Comparison of ENCODE assay signal across 13 cellular contexts in the genomic region with DNA sequence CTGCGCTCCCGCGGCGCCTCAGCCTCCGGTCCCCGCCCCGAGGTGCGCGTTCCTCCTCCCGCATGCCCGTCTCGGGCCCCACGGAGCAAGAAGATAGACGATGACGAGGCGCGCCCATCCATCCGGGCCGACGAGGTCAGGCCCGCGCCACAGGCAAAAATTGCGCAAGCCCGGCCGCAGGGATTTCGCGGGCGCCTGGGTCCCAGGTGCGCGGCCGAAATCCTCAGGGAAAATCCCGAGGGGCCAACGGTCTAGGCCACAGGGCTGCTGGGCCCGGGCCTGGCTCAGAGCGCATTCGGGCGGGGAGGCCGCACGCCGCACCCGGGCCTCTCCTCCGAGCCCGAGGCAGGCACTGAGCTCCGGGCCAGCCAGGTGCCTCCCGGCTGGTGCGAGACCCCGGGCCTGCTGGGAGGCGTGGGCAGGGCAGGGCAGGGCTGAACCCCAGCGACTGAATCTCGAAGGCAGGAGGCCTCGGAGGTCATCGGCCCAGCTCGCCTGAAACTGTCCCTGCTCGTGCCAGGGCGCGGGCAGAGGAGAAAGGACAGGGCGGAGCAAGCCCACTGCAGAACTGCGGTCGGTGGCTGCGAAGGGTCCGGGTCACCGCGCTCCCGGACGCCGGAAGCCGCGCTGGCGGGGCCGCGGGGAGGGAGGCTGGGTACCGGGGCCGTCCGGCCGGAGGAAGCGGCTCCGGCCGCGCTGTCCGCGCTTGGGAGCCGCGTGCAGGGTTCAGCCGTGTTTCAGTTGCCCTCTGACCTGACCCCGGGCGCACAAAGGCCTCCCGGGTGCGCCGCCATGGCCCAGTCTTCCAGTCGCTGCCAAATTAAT.
A peak's percentile ranks its signal among the peaks of the same experiment; 100 is the strongest.
DNase-seq lines count a peak whose midpoint lies in the region; ATAC-seq, FAIRE-seq and TF ChIP-seq lines count a peak whose summit lies in the region.
"Had no signal": no experiment of that assay in that cellular context is flagged by ENCODE, and none has a peak within 500 bp of the region (broad histone marks: within the 10 kb centered on the region; RNA-seq: fewer than 3 reads in every experiment).

No MANE protein-coding gene starts in this region.

- no peak overlapping the region for H3K4me3 ChIP-seq in CD8-positive, alpha-beta memory T cell (ENCODE audit: low read length)
- H3K4me3 ChIP-seq in psoas muscle = peak overlapping the region; percentile 57

- CTCF ChIA-PET in CD8-positive, alpha-beta memory T cell (lab: Charles Lee) = interaction anchor here (1.7 kb wide), 1 partner anchor 69 kb away, joined by 3 read pairs; no protein-coding TSS in a partner anchor

- peaks cover 0 to 5% (median 0%) of the 10 kb centered on the region in 3 donors for H3K36me3 Mint-ChIP-seq in CD8-positive, alpha-beta memory T cell
- H3K36me3 Mint-ChIP-seq in T-helper 17 cell (ENCODE audit: low read depth) = peaks cover 5% of the 10 kb centered on the region

- POLR2A ChIA-PET in CD8-positive, alpha-beta memory T cell (lab: Charles Lee) = interaction anchor here (0.5 kb wide), 1 partner anchor 135 kb away, joined by 3 read pairs; no protein-coding TSS in a partner anchor

- H3K36me3 ChIP-seq in CD8-positive, alpha-beta memory T cell (ENCODE audit: insufficient read depth, low read length) = no peaks in the 10 kb centered on the region
- no peaks in the 10 kb centered on the region for H3K36me3 ChIP-seq in psoas muscle (ENCODE audit: insufficient read depth in 1 of 2, low read depth in 1 of 2)
- H3K36me3 ChIP-seq: brain microvascular endothelial cell had no signal

- H3K27me3 Mint-ChIP-seq in CD8-positive, alpha-beta memory T cell = peaks cover 50 to 60% of the 10 kb centered on the region in 2 donors
- peaks cover 53% of the 10 kb centered on the region for H3K27me3 Mint-ChIP-seq in T-helper 17 cell

- no peak for FAIRE-seq in H54 (lab: Jason Lieb, UNC)

- ATAC-seq in T-helper 17 cell (peak; percentile 14), esophagus mucosa (peak; percentile 43), psoas muscle (peak in 2 of 4 donors; percentile 15 to 26)

- H3K27me3 ChIP-seq in CD8-positive, alpha-beta memory T cell (ENCODE audit: insufficient read depth, low read length, poor library complexity, severe bottlenecking) = peaks cover 55% of the 10 kb centered on the region
- peaks cover 12 to 75% (median 21%) of the 10 kb centered on the region in 3 donors for H3K27me3 ChIP-seq in psoas muscle (ENCODE audit: insufficient read depth in 3 of 3, low read length in 2 of 3)
- H3K27me3 ChIP-seq: brain microvascular endothelial cell had no signal

- H3K4me3 Mint-ChIP-seq in CD8-positive, alpha-beta memory T cell = peak overlapping the region in 5 of 7 donors; percentile 49 to 75 (median 55)
- H3K4me3 Mint-ChIP-seq in T-helper 17 cell = peak overlapping the region; percentile 66

- peaks cover 5% of the 10 kb centered on the region for H3K9me3 ChIP-seq in CD8-positive, alpha-beta memory T cell (ENCODE audit: low read length)
- H3K9me3 ChIP-seq in T-helper 17 cell (ENCODE audit: control insufficient read depth, low read length, poor library complexity, severe bottlenecking) (no peaks in the 10 kb centered on the region), psoas muscle (peaks cover 7% of the 10 kb centered on the region)

- TF ChIP-seq CTCF in psoas muscle (IDR thresholded peaks at IDR 0.05) = no peak

- TF ChIP-seq POLR2A in H54 (IDR thresholded peaks at IDR 0.05; ENCODE audit: low read depth, low read length) = no peak

- no peak for DNase-seq in CD8-positive, alpha-beta memory T cell
- no peak for DNase-seq in T-helper 17 cell
- peak in 1 of 2 donors; percentile 41 for DNase-seq in psoas muscle
- DNase-seq in H54 (ENCODE audit: insufficient read length, low spot score) = no peak
- DNase-seq in effector CD8-positive, alpha-beta T cell (lab: John Stamatoyannopoulos, UW) = no peak
- DNase-seq in islet precursor cell = no peak
- no peak for DNase-seq in NCI-H1694 (lab: John Stamatoyannopoulos, UW)
- DNase-seq: activated CD4-positive, alpha-beta T cell treated with anti-CD3 and anti-CD28 coated beads, Interleukin-2, amount 50 U/mL, for 48 hours; brain microvascular endothelial cell; foreskin fibroblast; NCI-H1092 had no signal

- H3K4me1 Mint-ChIP-seq in CD8-positive, alpha-beta memory T cell = peaks cover 23 to 35% (median 28%) of the 10 kb centered on the region in 3 donors
- peaks cover 21% of the 10 kb centered on the region for H3K4me1 Mint-ChIP-seq in T-helper 17 cell

- H3K4me1 ChIP-seq in CD8-positive, alpha-beta memory T cell (ENCODE audit: insufficient read depth, low read length) = peaks cover 35% of the 10 kb centered on the region
- peaks cover 12% of the 10 kb centered on the region for H3K4me1 ChIP-seq in psoas muscle

- 6 to 9% (median 7%) methylated on average over 69 to 90 of the region's 90 CpGs for WGBS in psoas muscle, 3 donors

- peaks cover 8 to 24% (median 22%) of the 10 kb centered on the region in 5 donors for H3K9me3 Mint-ChIP-seq in CD8-positive, alpha-beta memory T cell

- H3K27ac Mint-ChIP-seq in CD8-positive, alpha-beta memory T cell = no peak overlapping the region
- no peak overlapping the region for H3K27ac Mint-ChIP-seq in T-helper 17 cell

- intact Hi-C loops in psoas muscle (cut with DNase I) = no loop called here

- no peak overlapping the region for H3K27ac ChIP-seq in CD8-positive, alpha-beta memory T cell (ENCODE audit: low read depth, low read length)
- no peak overlapping the region for H3K27ac ChIP-seq in psoas muscle
- H3K27ac ChIP-seq: brain microvascular endothelial cell, HL-60 had no signal
